19 cellular contexts compared by ENCODE assay signal in genomic region chr5:96637191-96637590, GRCh38.
"Had no signal": no experiment of that assay in that cellular context is flagged by ENCODE, and none has a peak within 500 bp of the region (broad histone marks: within the 10 kb centered on the region; RNA-seq: fewer than 3 reads in every experiment).

No MANE protein-coding gene starts in this region.

- H3K9me3 Mint-ChIP-seq: activated naive CD4-positive, alpha-beta T cell treated with anti-CD3 and anti-CD28 coated beads, Interleukin-2, amount 50 U/mL, for 72 hours; activated naive CD8-positive, alpha-beta T cell treated with anti-CD3 and anti-CD28 coated beads, Interleukin-2, amount 50 U/mL, for 24 hours; activated T-cell treated with anti-CD3 and anti-CD28 coated beads, Interleukin-2, amount 50 U/mL, for 4 hours; T-helper 1 cell treated with Interleukin-12 subunit alpha and Interleukin-12 subunit beta and Interleukin-4 antibody, amounts not matched to agents 30 μg/mL and 1 μg/mL, for 36 hours had no signal

- H3K9me3 ChIP-seq: ascending aorta, body of pancreas had no signal

- H3K27me3 ChIP-seq: ascending aorta, body of pancreas had no signal

- H3K4me2 ChIP-seq: KMS-11 had no signal

- H3K36me3 Mint-ChIP-seq: activated naive CD4-positive, alpha-beta T cell treated with anti-CD3 and anti-CD28 coated beads, Interleukin-2, amount 50 U/mL, for 72 hours had no signal

- H3K4me3 ChIP-seq: ascending aorta, body of pancreas, SK-N-MC had no signal

- ATAC-seq: activated CD4-positive, CD25-positive, alpha-beta regulatory T cell treated with anti-CD3 and anti-CD28 coated beads, Interleukin-2, amount 50 U/mL, for 24 hours; activated naive CD4-positive, alpha-beta T cell treated with anti-CD3 and anti-CD28 coated beads, Interleukin-2, amount 50 U/mL, for 72 hours; activated T-cell treated with anti-CD3 and anti-CD28 coated beads, Interleukin-2, amount 50 U/mL, for 4 hours; body of pancreas had no signal

- H3K27ac ChIP-seq: ascending aorta, body of pancreas, KMS-11, SK-N-MC had no signal

- H3K27ac Mint-ChIP-seq: activated naive CD4-positive, alpha-beta T cell treated with anti-CD3 and anti-CD28 coated beads, Interleukin-2, amount 50 U/mL, for 72 hours; activated naive CD8-positive, alpha-beta T cell treated with anti-CD3 and anti-CD28 coated beads, Interleukin-2, amount 50 U/mL, for 24 hours; IgD-negative memory B cell; T-helper 1 cell treated with Interleukin-12 subunit alpha and Interleukin-12 subunit beta and Interleukin-4 antibody, amounts not matched to agents 30 μg/mL and 1 μg/mL, for 36 hours had no signal

- H3K4me3 Mint-ChIP-seq: activated naive CD8-positive, alpha-beta T cell treated with anti-CD3 and anti-CD28 coated beads, Interleukin-2, amount 50 U/mL, for 24 hours; activated T-cell treated with anti-CD3 and anti-CD28 coated beads, Interleukin-2, amount 50 U/mL, for 4 hours; IgD-negative memory B cell; T-helper 1 cell treated with Interleukin-12 subunit alpha and Interleukin-12 subunit beta and Interleukin-4 antibody, amounts not matched to agents 30 μg/mL and 1 μg/mL, for 36 hours had no signal

- H3K9ac ChIP-seq: KMS-11 had no signal

- H3K36me3 ChIP-seq: ascending aorta had no signal

- DNase-seq: activated CD4-positive, alpha-beta T cell treated with anti-CD3 and anti-CD28 coated beads for 4 hours; activated effector memory CD4-positive, alpha-beta T cell treated with anti-CD3 and anti-CD28 coated beads, Interleukin-2, amount 50 U/mL, for 16 hours; activated naive CD4-positive, alpha-beta T cell treated with Interleukin-2 at 50 U/mL for 16 hours; activated naive CD8-positive, alpha-beta T cell treated with anti-CD3 and anti-CD28 coated beads, Interleukin-2, amount 50 U/mL, for 24 hours; activated T-cell treated with anti-CD3 and anti-CD28 coated beads, Interleukin-2, amount 50 U/mL, for 4 hours; amniotic stem cell; body of pancreas; NCI-H1092 treated with DMSO at 0.1 percent for 48 hours; NCI-H1417 treated with DMSO at 0.1 percent for 48 hours; NCI-H1694; NCI-H2029 treated with DMSO at 0.1 percent for 48 hours; NCI-H446 had no signal

- H3K4me1 Mint-ChIP-seq: IgD-negative memory B cell had no signal

- H3K4me1 ChIP-seq: ascending aorta, body of pancreas had no signal
